ENCODE assay signal across 8 cellular contexts in genomic region chr2:186485871-186486650, GRCh38. TPM values are rescaled to one million over a fixed set of nuclear protein-coding genes. Genes with fewer than 3 reads are reported as not detected.
DNase-seq lines count a peak whose midpoint lies in the region; ATAC-seq and TF ChIP-seq lines count a peak whose summit lies in the region.

TSS of gene ZC3H15 (plus strand) at chr2:186486260. CDS start at chr2:186486383, 123 bp downstream.

- intact Hi-C loops in activated CD4-positive, alpha-beta T cell treated with anti-CD3 and anti-CD28 coated beads for 36 hours (cut with DNase I, micrococcal nuclease): loop anchor here (1.0 kb wide), 3 partner anchors 103 to 155 kb away; no protein-coding TSS in a partner anchor

- POLR2A ChIA-PET in activated CD4-positive, alpha-beta T cell treated with anti-CD3 and anti-CD28 coated beads for 36 hours (lab: Charles Lee): interaction anchor here (0.6 to 1.5 kb wide), 7 partner anchors 14 to 211 kb away, joined by 3 to 8 read pairs (median 3); partner anchors contain the start of gene ITGAV

- CTCF ChIA-PET in activated CD4-positive, alpha-beta T cell treated with anti-CD3 and anti-CD28 coated beads for 36 hours (lab: Charles Lee): interaction anchor here (0.7 to 1.6 kb wide), 2 partner anchors 18 to 155 kb away, joined by 3 to 4 read pairs; no protein-coding TSS in a partner anchor

- peak; percentile 92 for ATAC-seq in HG03432 (IDR thresholded peaks at IDR 0.05; ENCODE audit: unreplicated experiment)
- peak; percentile 93 for ATAC-seq in activated CD4-positive, alpha-beta T cell treated with anti-CD3 and anti-CD28 coated beads for 36 hours

- H3K4me1 Mint-ChIP-seq in activated CD4-positive, alpha-beta T cell treated with anti-CD3 and anti-CD28 coated beads for 36 hours: peaks cover 58% of the 10 kb centered on the region

- peak; percentile 93 for TF ChIP-seq POLR2A in GM19099 (IDR thresholded peaks at IDR 0.05; ENCODE audit: extremely low read depth, insufficient read length, low read depth)

- peaks cover 28% of the 10 kb centered on the region for H3K36me3 Mint-ChIP-seq in activated CD4-positive, alpha-beta T cell treated with anti-CD3 and anti-CD28 coated beads for 36 hours (ENCODE audit: low read depth)

- TF ChIP-seq CTCF in choroid plexus epithelial cell (conservative IDR thresholded peaks at IDR 0.05; ENCODE audit: low read depth, low read length) (no peak), kidney epithelial cell (IDR thresholded peaks at IDR 0.05; ENCODE audit: insufficient read depth, low read length, poor library complexity, severe bottlenecking) (no peak)

- no peaks in the 10 kb centered on the region for H3K36me3 ChIP-seq in kidney epithelial cell (ENCODE audit: control insufficient read depth, insufficient read depth, low read length)

- no peaks in the 10 kb centered on the region for H3K9me3 Mint-ChIP-seq in activated CD4-positive, alpha-beta T cell treated with anti-CD3 and anti-CD28 coated beads for 36 hours (ENCODE audit: low read depth)

- peak within 1 kb of the TSS; percentile 99 for H3K4me3 Mint-ChIP-seq in activated CD4-positive, alpha-beta T cell treated with anti-CD3 and anti-CD28 coated beads for 36 hours

- peak; percentile 90 to 95 for DNase-seq in AML-193 (lab: John Stamatoyannopoulos, UW)
- peak; percentile 89 to 93 for DNase-seq in NCI-H524 (lab: John Stamatoyannopoulos, UW)
- DNase-seq in activated CD4-positive, alpha-beta T cell treated with anti-CD3 and anti-CD28 coated beads for 36 hours: peak; percentile 98
- DNase-seq in choroid plexus epithelial cell (ENCODE audit: low read depth): peak; percentile 97
- DNase-seq in kidney epithelial cell (ENCODE audit: low read depth): peak; percentile 89
- DNase-seq in stimulated activated CD4-positive, alpha-beta T cell treated with anti-CD3 and anti-CD28 coated beads, Interleukin-15, amount 100 ng/mL, for 48 hours (ENCODE audit: low read depth in 2 of 2): peak; percentile 91 to 94

- no peaks in the 10 kb centered on the region for H3K27me3 ChIP-seq in kidney epithelial cell (ENCODE audit: control insufficient read depth, insufficient read depth, low read length)

- peak within 1 kb of the TSS; percentile 87 for H3K4me3 ChIP-seq in choroid plexus epithelial cell (ENCODE audit: low read depth, low read length)
- H3K4me3 ChIP-seq in kidney epithelial cell (ENCODE audit: low read depth, low read length): peak within 1 kb of the TSS; percentile 79

- H3K27ac Mint-ChIP-seq in activated CD4-positive, alpha-beta T cell treated with anti-CD3 and anti-CD28 coated beads for 36 hours: peak within 1 kb of the TSS; percentile 99

- H3K27me3 Mint-ChIP-seq in activated CD4-positive, alpha-beta T cell treated with anti-CD3 and anti-CD28 coated beads for 36 hours: no peaks in the 10 kb centered on the region

RNA-seq across cellular contexts. Expression of gene ZC3H15, which starts in this region (rescaled TPM):
- total RNA-seq in activated CD4-positive, alpha-beta T cell treated with anti-CD3 and anti-CD28 coated beads for 36 hours: 100 to 1,000 TPM; 100 to 115 TPM
- total RNA-seq in kidney epithelial cell: 60.0 and 76.1 TPM in 2 replicates

Comparison
In these comparisons a context has a peak if more than half of its experiments do, and no peak if none do; other contexts are left out.
1. Peak in every context shown above with its lines: DNase-seq, ATAC-seq and H3K4me3 ChIP-seq.